Comparison of ENCODE assay signal across 33 cellular contexts in the genomic region with DNA sequence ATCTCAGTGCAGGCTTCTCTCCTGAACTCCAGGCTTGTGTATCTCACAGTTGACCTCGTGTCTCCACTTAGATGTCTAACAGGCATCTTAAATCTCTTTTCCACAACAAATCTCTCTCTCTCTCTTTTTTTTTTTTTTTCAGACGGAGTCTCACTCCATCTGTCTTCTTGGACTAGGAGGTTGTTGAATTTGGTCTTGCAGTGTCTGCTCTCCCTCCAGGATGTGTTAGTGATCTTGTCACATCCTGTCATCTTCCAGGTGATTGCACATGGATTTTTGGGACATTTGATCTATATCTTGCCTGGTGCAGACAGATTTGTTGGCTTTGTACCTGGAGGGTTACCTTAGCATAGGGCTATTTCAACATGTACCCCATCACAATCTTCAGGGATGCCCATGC. TPM values are rescaled to one million over a fixed set of nuclear protein-coding genes. Genes with fewer than 3 reads are reported as not detected.
"Had no signal": no experiment of that assay in that cellular context is flagged by ENCODE, and none has a peak within 500 bp of the region (broad histone marks: within the 10 kb centered on the region; RNA-seq: fewer than 3 reads in every experiment).

No MANE protein-coding gene starts in this region.

- H3K79me2 ChIP-seq: parathyroid adenoma had no signal

- DNase-seq: naive thymus-derived CD8-positive, alpha-beta T cell; nephron progenitor cell; occipital lobe; ovary; psoas muscle; right cardiac atrium; right lobe of liver; spleen; stimulated activated CD4-positive, alpha-beta T cell treated with anti-CD3 and anti-CD28 coated beads, Interleukin-12 subunit alpha, Interleukin-12 subunit beta, amount 100 ng/mL, for 4 hours; stimulated activated CD4-positive, alpha-beta T cell treated with anti-CD3 and anti-CD28 coated beads, Interleukin-1b, Interleukin-23, amount 100 ng/mL, for 48 hours; stimulated activated CD4-positive, alpha-beta T cell treated with anti-CD3 and anti-CD28 coated beads, Interleukin-4, amount 100 ng/mL, for 1 hour; stimulated activated CD4-positive, alpha-beta T cell treated with anti-CD3 and anti-CD28 coated beads, Interleukin-4, amount 100 ng/mL, for 4 hours; stimulated activated CD8-positive, alpha-beta memory T cell treated with anti-CD3 and anti-CD28 coated beads, Interleukin-4, amount 100 ng/mL, for 48 hours; stimulated activated naive CD4-positive, alpha-beta T cell; stimulated activated naive CD8-positive, alpha-beta T cell treated with anti-CD3 and anti-CD28 coated beads, Interleukin-15, amount 100 ng/mL, for 72 hours; stimulated activated naive CD8-positive, alpha-beta T cell treated with anti-CD3 and anti-CD28 coated beads, Interleukin-15, Interleukin-2, amounts not matched to agents 100 U/mL and 50 U/mL, for 24 hours; substantia nigra; testis; tibial artery; transverse colon; upper lobe of right lung; uterus had no signal

- H2AFZ ChIP-seq: neural progenitor cell, parathyroid adenoma had no signal

- H3K36me3 ChIP-seq: neural progenitor cell, ovary, right lobe of liver, spleen, suprapubic skin, tibial artery, transverse colon, upper lobe of right lung, uterus had no signal

- ATAC-seq: naive thymus-derived CD8-positive, alpha-beta T cell; natural killer cell treated with Interleukin-12 subunit alpha and Interleukin-12 subunit beta and Interleukin-15 and Interleukin-18, amount 100 ng/mL, for 72 hours; psoas muscle; right cardiac atrium; right lobe of liver; stimulated activated memory B cell treated with anti-CD40 and anti-IgM and Interleukin-4, amounts not matched to agents 10 μg/mL and 1 μg/mL and 100 μg/mL, for 72 hours; stimulated activated naive CD8-positive, alpha-beta T cell treated with anti-CD3 and anti-CD28 coated beads, Interleukin-15, amount 100 ng/mL, for 72 hours; stimulated activated naive CD8-positive, alpha-beta T cell treated with anti-CD3 and anti-CD28 coated beads, Interleukin-15, Interleukin-2, amounts not matched to agents 100 U/mL and 50 U/mL, for 24 hours; upper lobe of right lung had no signal

- H3K9me3 ChIP-seq: ovary, psoas muscle, right lobe of liver, spleen, suprapubic skin, testis, tibial artery, transverse colon, upper lobe of right lung, uterus had no signal

- H3K27me3 ChIP-seq: ovary, right lobe of liver, testis, upper lobe of right lung, uterus had no signal

- H3K4me3 ChIP-seq: neural progenitor cell, ovary, psoas muscle, right lobe of liver, skin epidermis, smooth muscle cell, spleen, suprapubic skin, testis, tibial artery, transverse colon, upper lobe of right lung, uterus had no signal

- H3K9ac ChIP-seq: neural progenitor cell, parathyroid adenoma had no signal

- H3K27ac ChIP-seq: neural progenitor cell, ovary, parathyroid adenoma, psoas muscle, right lobe of liver, skin epidermis, spleen, suprapubic skin, testis, tibial artery, transverse colon, upper lobe of right lung, uterus had no signal

- H3K4me2 ChIP-seq: neural progenitor cell, smooth muscle cell had no signal

RNA-seq across cellular contexts. Expression of a gene that starts 26.5 kb away (rescaled TPM):
- total RNA-seq: naive thymus-derived CD8-positive, alpha-beta T cell; natural killer cell treated with Interleukin-12 subunit alpha and Interleukin-12 subunit beta and Interleukin-15 and Interleukin-18, amount 100 ng/mL, for 72 hours; occipital lobe; osteoblast; ovary; progenitor cell of endocrine pancreas; psoas muscle; renal cortical epithelial cell; right cardiac atrium; right lobe of liver; smooth muscle cell; suprapubic skin; transverse colon; upper lobe of right lung; urinary bladder; uterus had no signal
- polyA plus RNA-seq: naive thymus-derived CD8-positive, alpha-beta T cell; ovary; psoas muscle; right cardiac atrium; smooth muscle cell; spleen; urinary bladder had no signal
